Comparison of ENCODE assay signal across 1 cellular context in genomic region chr6:34696739-34697543, GRCh38.
TF ChIP-seq lines count a peak whose summit lies in the region.

TSS of gene ILRUN (minus strand) at chr6:34696767. CDS start at chr6:34696603, 164 bp downstream.

TF ChIP-seq in HepG2, 621 proteins besides CTCF, POLR2A, EP300 and RAD21 (continued from another document and continues in another):
- TF ChIP-seq FOXO4 (CRISPR knock-in tag; conservative IDR thresholded peaks at IDR 0.05) (no peak), ZNF678 (CRISPR knock-in tag; IDR thresholded peaks at IDR 0.05) (no peak), ZSCAN12 (CRISPR knock-in tag; IDR thresholded peaks at IDR 0.05) (no peak), ZNF562 (CRISPR knock-in tag; IDR thresholded peaks at IDR 0.05; ENCODE audit: borderline replicate concordance) (no peak), EHMT2 (IDR thresholded peaks at IDR 0.05; ENCODE audit: borderline replicate concordance, low read depth, low read length) (no peak), ZBTB43 (CRISPR knock-in tag; conservative IDR thresholded peaks at IDR 0.05) (no peak), SOX6 (IDR thresholded peaks at IDR 0.05) (no peak), SOX6 (CRISPR knock-in tag; IDR thresholded peaks at IDR 0.05) (no peak; the same call in 1 of the 2 replicates), HMGXB3 (CRISPR knock-in tag; IDR thresholded peaks at IDR 0.05; ENCODE audit: borderline replicate concordance) (no peak), ARHGAP35 (CRISPR knock-in tag; IDR thresholded peaks at IDR 0.05; ENCODE audit: borderline replicate concordance) (0 out of 2 replicates have a peak, but pooled peaks have one; percentile 45), SRY (CRISPR knock-in tag; IDR thresholded peaks at IDR 0.05) (no peak; the same call in 1 of the 2 replicates), SKI (IDR thresholded peaks at IDR 0.05; ENCODE audit: partially characterized antibody) (no peak), ZNF713 (CRISPR knock-in tag; IDR thresholded peaks at IDR 0.05) (no peak), ZNF44 (CRISPR knock-in tag; IDR thresholded peaks at IDR 0.05) (no peak), ZNF256 (CRISPR knock-in tag; conservative IDR thresholded peaks at IDR 0.05) (no peak; the same call in 1 of the 2 replicates), ZNF143 (CRISPR knock-in tag; IDR thresholded peaks at IDR 0.05) (no peak), MYPOP (CRISPR knock-in tag; IDR thresholded peaks at IDR 0.05) (peak; percentile 55; the same call in 1 of the 2 replicates), HOXD1 (CRISPR knock-in tag; IDR thresholded peaks at IDR 0.05) (0 out of 2 replicates have a peak, but pooled peaks have one; percentile 68), MNT (IDR thresholded peaks at IDR 0.05) (no peak), RARG (CRISPR knock-in tag; IDR thresholded peaks at IDR 0.05; ENCODE audit: low read depth) (no peak), PHF8 (CRISPR knock-in tag; IDR thresholded peaks at IDR 0.05) (peak; percentile 63), SUZ12 (IDR thresholded peaks at IDR 0.05; ENCODE audit: low read depth, low read length) (no peak), PHB2 (IDR thresholded peaks at IDR 0.05; ENCODE audit: partially characterized antibody) (no peak), ZNF468 (CRISPR knock-in tag; IDR thresholded peaks at IDR 0.05) (no peak), STAT5B (CRISPR knock-in tag; IDR thresholded peaks at IDR 0.05) (no peak), ZNF652 (CRISPR knock-in tag; IDR thresholded peaks at IDR 0.05; ENCODE audit: borderline replicate concordance, low read depth) (no peak), ZSCAN5A (CRISPR knock-in tag; IDR thresholded peaks at IDR 0.05; ENCODE audit: borderline replicate concordance) (no peak), TCF12 (IDR thresholded peaks at IDR 0.05) (no peak), TCF12 (CRISPR knock-in tag; IDR thresholded peaks at IDR 0.05) (no peak), SETDB1 (CRISPR knock-in tag; IDR thresholded peaks at IDR 0.05; ENCODE audit: borderline replicate concordance) (no peak), GTF3A (CRISPR knock-in tag; conservative IDR thresholded peaks at IDR 0.05) (0 out of 2 replicates have a peak, but pooled peaks have one; percentile 21)
- TF ChIP-seq, protein P1, sequence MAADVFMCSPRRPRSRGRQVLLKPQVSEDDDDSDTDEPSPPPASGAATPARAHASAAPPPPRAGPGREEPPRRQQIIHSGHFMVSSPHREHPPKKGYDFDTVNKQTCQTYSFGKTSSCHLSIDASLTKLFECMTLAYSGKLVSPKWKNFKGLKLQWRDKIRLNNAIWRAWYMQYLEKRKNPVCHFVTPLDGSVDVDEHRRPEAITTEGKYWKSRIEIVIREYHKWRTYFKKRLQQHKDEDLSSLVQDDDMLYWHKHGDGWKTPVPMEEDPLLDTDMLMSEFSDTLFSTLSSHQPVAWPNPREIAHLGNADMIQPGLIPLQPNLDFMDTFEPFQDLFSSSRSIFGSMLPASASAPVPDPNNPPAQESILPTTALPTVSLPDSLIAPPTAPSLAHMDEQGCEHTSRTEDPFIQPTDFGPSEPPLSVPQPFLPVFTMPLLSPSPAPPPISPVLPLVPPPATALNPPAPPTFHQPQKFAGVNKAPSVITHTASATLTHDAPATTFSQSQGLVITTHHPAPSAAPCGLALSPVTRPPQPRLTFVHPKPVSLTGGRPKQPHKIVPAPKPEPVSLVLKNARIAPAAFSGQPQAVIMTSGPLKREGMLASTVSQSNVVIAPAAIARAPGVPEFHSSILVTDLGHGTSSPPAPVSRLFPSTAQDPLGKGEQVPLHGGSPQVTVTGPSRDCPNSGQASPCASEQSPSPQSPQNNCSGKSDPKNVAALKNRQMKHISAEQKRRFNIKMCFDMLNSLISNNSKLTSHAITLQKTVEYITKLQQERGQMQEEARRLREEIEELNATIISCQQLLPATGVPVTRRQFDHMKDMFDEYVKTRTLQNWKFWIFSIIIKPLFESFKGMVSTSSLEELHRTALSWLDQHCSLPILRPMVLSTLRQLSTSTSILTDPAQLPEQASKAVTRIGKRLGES (CRISPR knock-in tag; IDR thresholded peaks at IDR 0.05; ENCODE audit: borderline replicate concordance): no peak
- TF ChIP-seq, protein P2, sequence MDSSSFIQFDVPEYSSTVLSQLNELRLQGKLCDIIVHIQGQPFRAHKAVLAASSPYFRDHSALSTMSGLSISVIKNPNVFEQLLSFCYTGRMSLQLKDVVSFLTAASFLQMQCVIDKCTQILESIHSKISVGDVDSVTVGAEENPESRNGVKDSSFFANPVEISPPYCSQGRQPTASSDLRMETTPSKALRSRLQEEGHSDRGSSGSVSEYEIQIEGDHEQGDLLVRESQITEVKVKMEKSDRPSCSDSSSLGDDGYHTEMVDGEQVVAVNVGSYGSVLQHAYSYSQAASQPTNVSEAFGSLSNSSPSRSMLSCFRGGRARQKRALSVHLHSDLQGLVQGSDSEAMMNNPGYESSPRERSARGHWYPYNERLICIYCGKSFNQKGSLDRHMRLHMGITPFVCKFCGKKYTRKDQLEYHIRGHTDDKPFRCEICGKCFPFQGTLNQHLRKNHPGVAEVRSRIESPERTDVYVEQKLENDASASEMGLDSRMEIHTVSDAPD (CRISPR knock-in tag; IDR thresholded peaks at IDR 0.05): no peak
- TF ChIP-seq, protein P3, sequence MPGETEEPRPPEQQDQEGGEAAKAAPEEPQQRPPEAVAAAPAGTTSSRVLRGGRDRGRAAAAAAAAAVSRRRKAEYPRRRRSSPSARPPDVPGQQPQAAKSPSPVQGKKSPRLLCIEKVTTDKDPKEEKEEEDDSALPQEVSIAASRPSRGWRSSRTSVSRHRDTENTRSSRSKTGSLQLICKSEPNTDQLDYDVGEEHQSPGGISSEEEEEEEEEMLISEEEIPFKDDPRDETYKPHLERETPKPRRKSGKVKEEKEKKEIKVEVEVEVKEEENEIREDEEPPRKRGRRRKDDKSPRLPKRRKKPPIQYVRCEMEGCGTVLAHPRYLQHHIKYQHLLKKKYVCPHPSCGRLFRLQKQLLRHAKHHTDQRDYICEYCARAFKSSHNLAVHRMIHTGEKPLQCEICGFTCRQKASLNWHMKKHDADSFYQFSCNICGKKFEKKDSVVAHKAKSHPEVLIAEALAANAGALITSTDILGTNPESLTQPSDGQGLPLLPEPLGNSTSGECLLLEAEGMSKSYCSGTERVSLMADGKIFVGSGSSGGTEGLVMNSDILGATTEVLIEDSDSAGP (CRISPR knock-in tag; IDR thresholded peaks at IDR 0.05; ENCODE audit: borderline replicate concordance): peak; percentile 68; the same call in 1 of the 2 replicates
- TF ChIP-seq, protein P4, sequence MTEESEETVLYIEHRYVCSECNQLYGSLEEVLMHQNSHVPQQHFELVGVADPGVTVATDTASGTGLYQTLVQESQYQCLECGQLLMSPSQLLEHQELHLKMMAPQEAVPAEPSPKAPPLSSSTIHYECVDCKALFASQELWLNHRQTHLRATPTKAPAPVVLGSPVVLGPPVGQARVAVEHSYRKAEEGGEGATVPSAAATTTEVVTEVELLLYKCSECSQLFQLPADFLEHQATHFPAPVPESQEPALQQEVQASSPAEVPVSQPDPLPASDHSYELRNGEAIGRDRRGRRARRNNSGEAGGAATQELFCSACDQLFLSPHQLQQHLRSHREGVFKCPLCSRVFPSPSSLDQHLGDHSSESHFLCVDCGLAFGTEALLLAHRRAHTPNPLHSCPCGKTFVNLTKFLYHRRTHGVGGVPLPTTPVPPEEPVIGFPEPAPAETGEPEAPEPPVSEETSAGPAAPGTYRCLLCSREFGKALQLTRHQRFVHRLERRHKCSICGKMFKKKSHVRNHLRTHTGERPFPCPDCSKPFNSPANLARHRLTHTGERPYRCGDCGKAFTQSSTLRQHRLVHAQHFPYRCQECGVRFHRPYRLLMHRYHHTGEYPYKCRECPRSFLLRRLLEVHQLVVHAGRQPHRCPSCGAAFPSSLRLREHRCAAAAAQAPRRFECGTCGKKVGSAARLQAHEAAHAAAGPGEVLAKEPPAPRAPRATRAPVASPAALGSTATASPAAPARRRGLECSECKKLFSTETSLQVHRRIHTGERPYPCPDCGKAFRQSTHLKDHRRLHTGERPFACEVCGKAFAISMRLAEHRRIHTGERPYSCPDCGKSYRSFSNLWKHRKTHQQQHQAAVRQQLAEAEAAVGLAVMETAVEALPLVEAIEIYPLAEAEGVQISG (CRISPR knock-in tag; IDR thresholded peaks at IDR 0.05): no peak; the same call in none of the 2 replicates
- TF ChIP-seq, protein P5, sequence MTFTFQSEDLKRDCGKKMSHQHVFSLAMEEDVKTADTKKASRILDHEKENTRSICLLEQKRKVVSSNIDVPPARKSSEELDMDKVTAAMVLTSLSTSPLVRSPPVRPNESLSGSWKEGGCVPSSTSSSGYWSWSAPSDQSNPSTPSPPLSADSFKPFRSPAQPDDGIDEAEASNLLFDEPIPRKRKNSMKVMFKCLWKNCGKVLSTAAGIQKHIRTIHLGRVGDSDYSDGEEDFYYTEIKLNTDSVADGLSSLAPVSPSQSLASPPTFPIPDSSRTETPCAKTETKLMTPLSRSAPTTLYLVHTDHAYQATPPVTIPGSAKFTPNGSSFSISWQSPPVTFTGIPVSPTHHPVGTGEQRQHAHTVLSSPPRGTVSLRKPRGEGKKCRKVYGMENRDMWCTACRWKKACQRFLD (CRISPR knock-in tag; IDR thresholded peaks at IDR 0.05; ENCODE audit: borderline replicate concordance): no peak
